ENCODE assay signal across 25 cellular contexts in genomic region chr5:173668910-173669309, GRCh38. TPM values are rescaled to one million over a fixed set of nuclear protein-coding genes. Genes with fewer than 3 reads are reported as not detected.
A peak's percentile ranks its signal among the peaks of the same experiment; 100 is the strongest.
DNase-seq lines count a peak whose midpoint lies in the region; ATAC-seq, FAIRE-seq and TF ChIP-seq lines count a peak whose summit lies in the region.
"Had no signal": no experiment of that assay in that cellular context is flagged by ENCODE, and none has a peak within 500 bp of the region (broad histone marks: within the 10 kb centered on the region; RNA-seq: fewer than 3 reads in every experiment).

No MANE protein-coding gene starts in this region.

- H3K9me3 ChIP-seq in HepG2 (ENCODE audit: low read length): peaks cover 9% of the 10 kb centered on the region; the same call in 1 of the 2 replicates
- no peaks in the 10 kb centered on the region for H3K9me3 ChIP-seq in right lobe of liver
- H3K9me3 ChIP-seq in K562 (replicated peaks; ENCODE audit: control insufficient read depth, insufficient read depth, low read depth, low read length): no peaks in the 10 kb centered on the region
- H3K9me3 ChIP-seq in naive thymus-derived CD4-positive, alpha-beta T cell (ENCODE audit: control insufficient read depth in 2 of 3, low read length in 3 of 3): no peaks in the 10 kb centered on the region
- H3K9me3 ChIP-seq: SJSA1 had no signal

- in situ Hi-C loops in HepG2 (cut with HindIII; ENCODE audit: extremely low pct_ligation_motif_present, low pct_unique_long_range_greater_than_20kb): no loop called here
- in situ Hi-C loops in K562 (cut with MboI): no loop called here

- no peaks in the 10 kb centered on the region for H3K36me3 ChIP-seq in HepG2 (replicated peaks in 1 of 2; ENCODE audit: control insufficient read depth in 1 of 2, insufficient read depth in 2 of 2, low read length in 2 of 2)
- no peaks in the 10 kb centered on the region for H3K36me3 ChIP-seq in right lobe of liver
- H3K36me3 ChIP-seq in K562 (ENCODE audit: control insufficient read depth, insufficient read depth, low read length): no peaks in the 10 kb centered on the region
- no peaks in the 10 kb centered on the region for H3K36me3 ChIP-seq in naive thymus-derived CD4-positive, alpha-beta T cell (ENCODE audit: control insufficient read depth in 2 of 3, insufficient read depth in 3 of 3, low read length in 3 of 3)
- H3K36me3 ChIP-seq: SJSA1 had no signal

- TF ChIP-seq RAD21 in HepG2 (CRISPR knock-in tag; IDR thresholded peaks at IDR 0.05) (no peak), K562 (CRISPR knock-in tag; conservative IDR thresholded peaks at IDR 0.05 in 1 of 2, IDR thresholded peaks at IDR 0.05 in 1 of 2) (no peak)

- TF ChIP-seq EP300 in HepG2 (IDR thresholded peaks at IDR 0.05; ENCODE audit: low read depth in 2 of 2, low read length in 2 of 2) (no peak), HepG2 (CRISPR knock-in tag; IDR thresholded peaks at IDR 0.05; ENCODE audit: borderline replicate concordance) (no peak), K562 (IDR thresholded peaks at IDR 0.05; ENCODE audit: low read length) (no peak)

- 80% methylated on average over 5 of the region's 5 CpGs for WGBS in HepG2 (ENCODE audit: low lambda C conversion rate)
- WGBS in right lobe of liver (ENCODE audit: insufficient coverage, low coverage, low lambda C conversion rate, missing lambda C conversion rate): 90% methylated on average over 5 of the region's 5 CpGs
- whole genome bisulfite sequencing in K562 (ENCODE audit: insufficient coverage, low coverage, missing lambda C conversion rate): 68% methylated on average over 5 of the region's 5 CpGs

- CTCF ChIA-PET in HepG2 (lab: Yijun Ruan, JAX; ENCODE audit: low intra/inter-chr PET ratio, low total read pairs): no interaction called here
- CTCF ChIA-PET in K562 (lab: Yijun Ruan, JAX; ENCODE audit: low intra/inter-chr PET ratio): no interaction called here
- CTCF ChIA-PET in naive thymus-derived CD4-positive, alpha-beta T cell (lab: Charles Lee): no interaction called here

- peaks cover 0 to 16% (median 2%) of the 10 kb centered on the region in 11 donors for H3K9me3 Mint-ChIP-seq in naive thymus-derived CD4-positive, alpha-beta T cell
- H3K9me3 Mint-ChIP-seq: HFFc6 had no signal

- no peaks in the 10 kb centered on the region for H3K9me1 ChIP-seq in K562 (ENCODE audit: control insufficient read depth, insufficient read depth, low read length)

- peaks cover 0 to 8% (median 0%) of the 10 kb centered on the region in 5 donors for H3K36me3 Mint-ChIP-seq in naive thymus-derived CD4-positive, alpha-beta T cell
- H3K36me3 Mint-ChIP-seq: IgD-negative memory B cell had no signal

- peaks cover 0 to 17% (median 10%) of the 10 kb centered on the region in 5 donors for H3K27me3 Mint-ChIP-seq in naive thymus-derived CD4-positive, alpha-beta T cell

- H3K27me3 ChIP-seq in HepG2 (ENCODE audit: control insufficient read depth in 1 of 2, insufficient read depth in 2 of 2, low read length in 2 of 2) (no peaks in the 10 kb centered on the region; a peak in 1 of 5 replicates), right lobe of liver (no peaks in the 10 kb centered on the region), K562 (ENCODE audit: control insufficient read depth in 2 of 2, insufficient read depth in 2 of 2, low read length in 2 of 2) (no peaks in the 10 kb centered on the region)
- no peaks in the 10 kb centered on the region for H3K27me3 ChIP-seq in naive thymus-derived CD4-positive, alpha-beta T cell (ENCODE audit: control insufficient read depth in 2 of 2, insufficient read depth in 2 of 2, low read length in 2 of 2)

- H3K4me1 Mint-ChIP-seq in naive thymus-derived CD4-positive, alpha-beta T cell: peaks cover 0 to 8% (median 0%) of the 10 kb centered on the region in 7 donors

- no peak overlapping the region for H3K4me3 Mint-ChIP-seq in naive thymus-derived CD4-positive, alpha-beta T cell
- H3K4me3 Mint-ChIP-seq: B cell, HFFc6 had no signal

- no peak for DNase-seq in HepG2 (ENCODE audit: low spot score)
- DNase-seq in right lobe of liver: no peak
- DNase-seq in K562 (ENCODE audit: extremely low read depth in 1 of 4, low spot score in 3 of 4): no peak
- DNase-seq in islet precursor cell: peak; percentile 14
- no peak for DNase-seq in NCI-H2227 (lab: John Stamatoyannopoulos, UW; ENCODE audit: unreplicated experiment)
- no peak for DNase-seq in superior temporal gyrus (ENCODE audit: extremely low spot score)
- DNase-seq in naive thymus-derived CD4-positive, alpha-beta T cell: no peak
- DNase-seq: Calu3, GF-D8, HFFc6, NCI-H1048, NCI-H1417 treated with DMSO at 0.1 percent for 48 hours, NCI-H187, NCI-H2081 treated with DMSO at 0.1 percent for 48 hours, NCI-H2171, NCI-H524, NCI-H774, PC-3 had no signal

- H3K27ac ChIP-seq in HepG2 (ENCODE audit: extremely low read length, insufficient read depth, low read length) (no peak overlapping the region), right lobe of liver (no peak overlapping the region), K562 (ENCODE audit: extremely low read depth, low read depth, low read length) (no peak overlapping the region)
- H3K27ac ChIP-seq in naive thymus-derived CD4-positive, alpha-beta T cell (ENCODE audit: low read depth, low read length): no peak overlapping the region
- H3K27ac ChIP-seq: 22Rv1, SJSA1 had no signal

- no peaks in the 10 kb centered on the region for H3K79me2 ChIP-seq in HepG2 (ENCODE audit: insufficient read depth, low read length)
- H3K79me2 ChIP-seq in K562 (ENCODE audit: control insufficient read depth, insufficient read depth, low read length): no peaks in the 10 kb centered on the region

- H4K20me1 ChIP-seq in HepG2 (ENCODE audit: insufficient read depth, low read length) (no peaks in the 10 kb centered on the region), K562 (replicated peaks; ENCODE audit: control insufficient read depth, insufficient read depth, low read length) (no peaks in the 10 kb centered on the region)

- POLR2A ChIA-PET in HepG2 (lab: Yijun Ruan, JAX): no interaction called here
- POLR2A ChIA-PET in K562 (lab: Yijun Ruan, JAX): no interaction called here
- POLR2A ChIA-PET in naive thymus-derived CD4-positive, alpha-beta T cell (lab: Charles Lee): no interaction called here

- no peak overlapping the region for H3K27ac Mint-ChIP-seq in naive thymus-derived CD4-positive, alpha-beta T cell
- H3K27ac Mint-ChIP-seq: B cell, HFFc6 had no signal

- no TSS peak for BruUV-seq in HepG2 (replicated peaks; lab: Mats Ljungman, UMichigan)
- BruUV-seq in K562 (replicated peaks; lab: Mats Ljungman, UMichigan): no TSS peak

- H3K9ac ChIP-seq in HepG2 (ENCODE audit: insufficient read depth, low read depth, low read length): no peak overlapping the region
- H3K9ac ChIP-seq in K562 (ENCODE audit: insufficient read depth in 1 of 2, low read depth in 2 of 2, low read length in 2 of 2): no peak overlapping the region

- H3K4me3 ChIP-seq in HepG2 (replicated peaks in 1 of 3; ENCODE audit: insufficient read depth in 1 of 3, low read depth in 2 of 3, low read length in 3 of 3): no peak overlapping the region
- H3K4me3 ChIP-seq in right lobe of liver: no peak overlapping the region
- H3K4me3 ChIP-seq in K562: no peak overlapping the region
- no peak overlapping the region for H3K4me3 ChIP-seq in naive thymus-derived CD4-positive, alpha-beta T cell (ENCODE audit: low read length)
- H3K4me3 ChIP-seq: SJSA1 had no signal

- no peak for ATAC-seq in HepG2
- ATAC-seq in right lobe of liver: no peak
- no peak for ATAC-seq in K562
- no peak for ATAC-seq in GM18505 (IDR thresholded peaks at IDR 0.05; ENCODE audit: unreplicated experiment)
- no peak for ATAC-seq in naive thymus-derived CD4-positive, alpha-beta T cell
- ATAC-seq: PC-3 had no signal

- H3K4me2 ChIP-seq in HepG2 (ENCODE audit: low read depth, low read length) (no peak overlapping the region), K562 (ENCODE audit: insufficient read depth, low read length) (no peak overlapping the region)

- H2AFZ ChIP-seq in HepG2 (ENCODE audit: low read length) (no peak overlapping the region), K562 (ENCODE audit: low read depth, low read length) (no peak overlapping the region)

- intact Hi-C loops in HepG2 (cut with micrococcal nuclease; ENCODE audit: unreplicated experiment) (no loop called here), right lobe of liver (cut with DNase I) (no loop called here), K562 (cut with micrococcal nuclease) (no loop called here)
- intact Hi-C loops in naive thymus-derived CD4-positive, alpha-beta T cell (cut with micrococcal nuclease): no loop called here

- no peak for TF ChIP-seq POLR2A in HepG2 (IDR thresholded peaks at IDR 0.05; ENCODE audit: insufficient read depth in 1 of 2, low read depth in 2 of 2, low read length in 2 of 2)
- TF ChIP-seq POLR2A in right lobe of liver (IDR thresholded peaks at IDR 0.05): no peak
- no peak for TF ChIP-seq POLR2A in K562 (conservative IDR thresholded peaks at IDR 0.05)
- TF ChIP-seq POLR2A in GM18505 (IDR thresholded peaks at IDR 0.05; ENCODE audit: borderline replicate concordance, extremely low read depth, insufficient read depth, insufficient read length): no peak

- FAIRE-seq in HepG2 (lab: Jason Lieb, UNC): no peak
- no peak for FAIRE-seq in K562 (lab: Jason Lieb, UNC)
- FAIRE-seq: GM12892, HTR-8/SVneo had no signal

- peaks cover 52% of the 10 kb centered on the region for H3K4me1 ChIP-seq in HepG2 (ENCODE audit: insufficient read depth, low read length)
- H3K4me1 ChIP-seq in right lobe of liver: peaks cover 0 to 31% (median 9%) of the 10 kb centered on the region in 4 donors
- H3K4me1 ChIP-seq in K562 (replicated peaks in 1 of 2; ENCODE audit: control insufficient read depth in 2 of 2, insufficient read depth in 2 of 2, low read length in 2 of 2): peaks cover 8 to 17% of the 10 kb centered on the region in 2 experiments; a peak in 4 of 5 replicates
- H3K4me1 ChIP-seq in naive thymus-derived CD4-positive, alpha-beta T cell (ENCODE audit: control insufficient read depth in 2 of 2, insufficient read depth in 2 of 2, low read length in 2 of 2): no peaks in the 10 kb centered on the region
- H3K4me1 ChIP-seq: SJSA1 had no signal

- TF ChIP-seq CTCF in HepG2 (CRISPR knock-in tag; IDR thresholded peaks at IDR 0.05) (no peak), right lobe of liver (IDR thresholded peaks at IDR 0.05) (no peak), K562 (IDR thresholded peaks at IDR 0.05 in 2 of 3, conservative IDR thresholded peaks at IDR 0.05 in 1 of 3; ENCODE audit: insufficient read depth in 2 of 3, low read depth in 1 of 3, low read length in 3 of 3) (no peak)

RNA-seq across cellular contexts. Expression of gene BOD1, which starts 52.5 kb away (rescaled TPM):
- total RNA-seq in HepG2 (2016; rRNA removed; fragmentation: Illumina TruSeq; extraction: Trizol) (103 and 107 TPM in 2 replicates), right lobe of liver (10 to 100 TPM; 15.3 to 24.3 (median 19.2) TPM), K562 (2014; rRNA removed) (19.3 and 20.3 TPM in 2 replicates), K562 (2014; rRNA removed; fragmentation: Illumina TruSeq; extraction: Trizol) (20.2 and 22.6 TPM in 2 replicates), K562 (2015; rRNA removed; fragmentation: Illumina TruSeq; extraction: Trizol) (31.1 and 31.5 TPM in 2 replicates), K562 (2021) (17.9 and 22.0 TPM in 2 replicates)
- total RNA-seq in HepG2 (2016; cell fraction: cytosol; rRNA removed; fragmentation: Illumina TruSeq; extraction: Trizol; ENCODE audit: low read depth): 294 and 338 TPM in 2 replicates
- total RNA-seq in HepG2 (2016; cell fraction: insoluble cytoplasmic fraction; rRNA removed; fragmentation: Illumina TruSeq; extraction: Trizol): 97.4 and 104 TPM in 2 replicates
- total RNA-seq in HepG2 (2016; cell fraction: membrane; rRNA removed; fragmentation: Illumina TruSeq; extraction: Trizol): 322 and 357 TPM in 2 replicates
- total RNA-seq in HepG2 (2016; cell fraction: nucleus; rRNA removed; fragmentation: Illumina TruSeq; extraction: Trizol): 52.9 and 56.3 TPM in 2 replicates
- polyA plus RNA-seq in HepG2 (2011; rRNA removed) (68.6 and 81.5 TPM in 2 replicates), K562 (2011; rRNA removed) (31.6 and 35.6 TPM in 2 replicates), K562 (2014; fragmentation: Illumina TruSeq; extraction: Trizol) (22.0 and 24.6 TPM in 2 replicates), K562 (2014; fragmentation: Nextera tagmentation; extraction: Ambion mirVana) (10 to 100 TPM; 10.1 to 10.8 TPM), K562 (2014; rRNA removed) (23.8 and 26.7 TPM in 2 replicates)
- 64.4 and 81.3 TPM in 2 replicates for polyA plus RNA-seq in HepG2 (2011; cell fraction: cytosol; rRNA removed)
- 46.1 and 59.4 TPM in 2 replicates for polyA plus RNA-seq in HepG2 (2011; cell fraction: nucleus; rRNA removed)
- polyA plus RNA-seq in HepG2 (2012): 97.1 and 100 TPM in 2 replicates
- polyA plus RNA-seq in HepG2 (2016; cell fraction: cytosol; fragmentation: Illumina TruSeq; extraction: Trizol; ENCODE audit: low read depth): 345 and 348 TPM in 2 replicates
- polyA plus RNA-seq in HepG2 (2016; cell fraction: insoluble cytoplasmic fraction; fragmentation: Illumina TruSeq; extraction: Trizol; ENCODE audit: low read depth): 95.3 and 104 TPM in 2 replicates
- polyA plus RNA-seq in HepG2 (2016; cell fraction: membrane; fragmentation: Illumina TruSeq; extraction: Trizol; ENCODE audit: low read depth): 290 and 313 TPM in 2 replicates
- polyA plus RNA-seq in HepG2 (2016; cell fraction: nucleus; fragmentation: Illumina TruSeq; extraction: Trizol; ENCODE audit: insufficient read depth, low read depth): 82.4 and 85.5 TPM in 2 replicates
- 36.5 and 45.8 TPM in 2 replicates for polyA minus RNA-seq in HepG2 (2011; rRNA and poly(A)+ RNA removed; ENCODE audit: low replicate concordance)
- 34.5 and 35.2 TPM in 2 replicates for polyA minus RNA-seq in HepG2 (2011; cell fraction: cytosol; rRNA and poly(A)+ RNA removed)
- 47.1 and 52.1 TPM in 2 replicates for polyA minus RNA-seq in HepG2 (2011; cell fraction: nucleus; rRNA and poly(A)+ RNA removed)
- total RNA-seq in K562 (2011; cell fraction: chromatin; rRNA removed; ENCODE audit: low replicate concordance): 16.7 and 29.4 TPM in 2 replicates
- 12.8 and 14.3 TPM in 2 replicates for total RNA-seq in K562 (2011; cell fraction: nucleolus; rRNA removed)
- total RNA-seq in K562 (2011; cell fraction: nucleoplasm; rRNA removed): 20.2 and 24.8 TPM in 2 replicates
- polyA plus RNA-seq in K562 (2011; cell fraction: cytosol; rRNA removed): 12.4 and 22.2 TPM in 2 replicates
- 56.7 and 79.6 TPM in 2 replicates for polyA plus RNA-seq in K562 (2011; cell fraction: nucleus; rRNA removed)
- polyA plus RNA-seq in K562 (2012): 18.4 and 19.0 TPM in 2 replicates
- polyA minus RNA-seq in K562 (2011; rRNA and poly(A)+ RNA removed): 29.3 and 39.7 TPM in 2 replicates
- 8.3 and 10.8 TPM in 2 replicates for polyA minus RNA-seq in K562 (2011; cell fraction: cytosol; rRNA and poly(A)+ RNA removed)
- polyA minus RNA-seq in K562 (2011; cell fraction: nucleus; rRNA and poly(A)+ RNA removed): 14.5 and 37.8 TPM in 2 replicates
- 10 to 100 TPM; 23.2 to 50.2 (median 31.7) TPM for total RNA-seq in naive thymus-derived CD4-positive, alpha-beta T cell
- 10 to 100 TPM; 18.1 to 23.0 TPM for polyA plus RNA-seq in naive thymus-derived CD4-positive, alpha-beta T cell

Comparison
In these comparisons a context has a peak if more than half of its experiments do, and no peak if none do; other contexts are left out.
1. Of the 241 proteins assayed by ChIP-seq in both HepG2 and K562: peak only in HepG2: none; only in K562: CBX5; in both: none; in neither: 239; mixed calls (peak in some experiments, not most) for 1.